In genomic region chr2:100417745-100418090, GRCh38 we compare ENCODE assay signal across 8 cellular contexts. TPM values are rescaled to one million over a fixed set of nuclear protein-coding genes. Genes with fewer than 3 reads are reported as not detected.
DNase-seq lines count a peak whose midpoint lies in the region; ATAC-seq and TF ChIP-seq lines count a peak whose summit lies in the region.

No MANE protein-coding gene starts in this region.

- no peaks in the 10 kb centered on the region for H3K36me3 Mint-ChIP-seq in effector memory CD8-positive, alpha-beta T cell (ENCODE audit: insufficient read depth)
- no peaks in the 10 kb centered on the region for H3K36me3 Mint-ChIP-seq in Caco-2 (ENCODE audit: insufficient read depth, unreplicated experiment)

- intact Hi-C loops in Caco-2 (cut with micrococcal nuclease; ENCODE audit: unreplicated experiment) = no loop called here

- H3K9ac ChIP-seq in neural cell (ENCODE audit: low read length) = peak overlapping the region; percentile 75

- peak overlapping the region; percentile 72 for H3K27ac ChIP-seq in C4-2B
- no peak overlapping the region for H3K27ac ChIP-seq in neural cell (ENCODE audit: low read length)

- DNase-seq in NB4 (ENCODE audit: low read depth) (no peak), NCI-H187 treated with DMSO at 0.1 percent for 48 hours (lab: John Stamatoyannopoulos, UW) (no peak), ecto neural progenitor cell (ENCODE audit: low spot score) (no peak), NCI-H774 (lab: John Stamatoyannopoulos, UW) (no peak), Caco-2 (no peak)
- no peak for DNase-seq in effector memory CD8-positive, alpha-beta T cell

- H3K36me3 ChIP-seq in neural cell (ENCODE audit: insufficient read depth, low read length) (no peaks in the 10 kb centered on the region), Caco-2 (ENCODE audit: control insufficient read depth, insufficient read depth, low read length) (no peaks in the 10 kb centered on the region)

- H3K27me3 Mint-ChIP-seq in effector memory CD8-positive, alpha-beta T cell = no peaks in the 10 kb centered on the region
- peaks cover 6% of the 10 kb centered on the region for H3K27me3 Mint-ChIP-seq in Caco-2 (ENCODE audit: insufficient read depth, unreplicated experiment)

- no peaks in the 10 kb centered on the region for H3K9me3 Mint-ChIP-seq in effector memory CD8-positive, alpha-beta T cell
- H3K9me3 Mint-ChIP-seq in Caco-2 (ENCODE audit: unreplicated experiment) = no peaks in the 10 kb centered on the region

- H3K27me3 ChIP-seq in neural cell (ENCODE audit: insufficient read depth, low read depth, low read length) (no peaks in the 10 kb centered on the region), Caco-2 (replicated peaks; ENCODE audit: control insufficient read depth, insufficient read depth, low read length) (no peaks in the 10 kb centered on the region)

- H3K79me2 ChIP-seq in neural cell (replicated peaks; ENCODE audit: insufficient read depth, low read length) = peaks cover 22% of the 10 kb centered on the region

- H3K4me3 ChIP-seq in NB4 (ENCODE audit: low read depth, low read length) (peak overlapping the region; percentile 66), neural cell (ENCODE audit: low read length) (peak overlapping the region; percentile 71), Caco-2 (ENCODE audit: low read depth, low read length) (no peak overlapping the region)

- H3F3A ChIP-seq in neural cell (ENCODE audit: insufficient read depth, low read length, poor library complexity, severe bottlenecking) = no peaks in the 10 kb centered on the region

- peak overlapping the region; percentile 49 for H3K4me2 ChIP-seq in neural cell (ENCODE audit: low read length)

- no peaks in the 10 kb centered on the region for H4K20me1 ChIP-seq in neural cell (ENCODE audit: insufficient read depth)

- no peak for TF ChIP-seq EP300 in neural cell (conservative IDR thresholded peaks at IDR 0.05; ENCODE audit: poor library complexity, severe bottlenecking)

- CTCF ChIA-PET in Caco-2 (lab: Charles Lee) = no interaction called here

- no peaks in the 10 kb centered on the region for H3K9me3 ChIP-seq in neural cell (ENCODE audit: low read length)
- no peaks in the 10 kb centered on the region for H3K9me3 ChIP-seq in Caco-2

- H3K4me1 ChIP-seq in Caco-2 = no peaks in the 10 kb centered on the region

- no peaks in the 10 kb centered on the region for H3K9me2 ChIP-seq in neural cell (ENCODE audit: insufficient read depth, low read length)

- TF ChIP-seq RAD21 in neural cell (conservative IDR thresholded peaks at IDR 0.05) = no peak

- POLR2A ChIA-PET in Caco-2 (lab: Charles Lee) = no interaction called here

- H2AFZ ChIP-seq in neural cell (ENCODE audit: low read depth, low read length) = peak overlapping the region; percentile 7

- ATAC-seq in effector memory CD8-positive, alpha-beta T cell (replicated peaks) = no peak

- BruUV-seq in Caco-2 (replicated peaks; lab: Mats Ljungman, UMichigan) = no TSS peak

- peaks cover 14 to 18% of the 10 kb centered on the region in 2 donors for H3K4me1 Mint-ChIP-seq in effector memory CD8-positive, alpha-beta T cell (ENCODE audit: low read depth in 2 of 2)
- no peaks in the 10 kb centered on the region for H3K4me1 Mint-ChIP-seq in Caco-2 (ENCODE audit: low read depth, unreplicated experiment)

- H3K4me3 Mint-ChIP-seq in effector memory CD8-positive, alpha-beta T cell = peak overlapping the region; percentile 76 to 90
- H3K4me3 Mint-ChIP-seq in Caco-2 (ENCODE audit: unreplicated experiment) = no peak overlapping the region

- TF ChIP-seq CTCF in C4-2B (conservative IDR thresholded peaks at IDR 0.05) (no peak), NB4 (IDR thresholded peaks at IDR 0.05; ENCODE audit: low read depth, low read length) (no peak), neural cell (IDR thresholded peaks at IDR 0.05; ENCODE audit: poor library complexity, severe bottlenecking) (no peak), Caco-2 (IDR thresholded peaks at IDR 0.05; ENCODE audit: insufficient read depth in 1 of 2, low read depth in 1 of 2, low read length in 1 of 2, severe bottlenecking in 1 of 2, unreplicated experiment in 1 of 2) (no peak)

- H3K27ac Mint-ChIP-seq in effector memory CD8-positive, alpha-beta T cell = no peak overlapping the region
- no peak overlapping the region for H3K27ac Mint-ChIP-seq in Caco-2 (ENCODE audit: unreplicated experiment)

- no peak for TF ChIP-seq POLR2A in NB4 (IDR thresholded peaks at IDR 0.05; ENCODE audit: extremely low read depth, insufficient read length)

TF ChIP-seq in neural cell, 6 proteins besides CTCF, POLR2A, EP300 and RAD21:
- TF ChIP-seq POLR2AphosphoS5 (IDR thresholded peaks at IDR 0.05) = no peak
- no peak for TF ChIP-seq REST (IDR thresholded peaks at IDR 0.05; ENCODE audit: borderline replicate concordance)
- TF ChIP-seq EZH2 (IDR thresholded peaks at IDR 0.05; ENCODE audit: borderline replicate concordance, insufficient read depth, low read length, poor library complexity, severe bottlenecking) = no peak
- no peak for TF ChIP-seq TAF1 (IDR thresholded peaks at IDR 0.05; ENCODE audit: low read depth)
- TF ChIP-seq MXI1 (conservative IDR thresholded peaks at IDR 0.05; ENCODE audit: poor library complexity, severe bottlenecking) = no peak
- no peak for TF ChIP-seq SMC3 (conservative IDR thresholded peaks at IDR 0.05; ENCODE audit: poor library complexity)
TF ChIP-seq in neural cell: peak in this region for 0.

RNA-seq across cellular contexts. Expression of gene CHST10, which starts 0.2 kb away (rescaled TPM):
- polyA plus RNA-seq in neural cell = 76.1 and 83.3 TPM in 2 replicates
- 73.5 and 75.4 TPM in 2 replicates for polyA minus RNA-seq in neural cell
- not detected in 2 replicates for total RNA-seq in Caco-2 (2022)

RNA-seq across cellular contexts. Expression of gene NMS, which starts 52.6 kb away (rescaled TPM):
- not detected in 2 replicates for polyA plus RNA-seq in neural cell
- polyA minus RNA-seq in neural cell = not detected in 2 replicates
- total RNA-seq in Caco-2 (2022) = not detected in 2 replicates
